14 cellular contexts compared by ENCODE assay signal in genomic region chr7:92119213-92119759, GRCh38. TPM values are rescaled to one million over a fixed set of nuclear protein-coding genes. Genes with fewer than 3 reads are reported as not detected.
"Had no signal": no experiment of that assay in that cellular context is flagged by ENCODE, and none has a peak within 500 bp of the region (broad histone marks: within the 10 kb centered on the region; RNA-seq: fewer than 3 reads in every experiment).

No MANE protein-coding gene starts in this region.

- H2AFZ ChIP-seq: parathyroid adenoma had no signal

- H3K27me3 ChIP-seq: gastrocnemius medialis, heart right ventricle had no signal

- FAIRE-seq: keratinocyte had no signal

- H3K27ac ChIP-seq: coronary artery, gastrocnemius medialis, heart right ventricle, parathyroid adenoma, skin epidermis had no signal

- H3K9ac ChIP-seq: parathyroid adenoma had no signal

- ATAC-seq: activated T-cell treated with anti-CD3 and anti-CD28 coated beads, Interleukin-2, amount 50 U/mL, for 4 hours; gastrocnemius medialis; heart right ventricle; left ventricle myocardium superior had no signal

- H3K4me1 ChIP-seq: gastrocnemius medialis, heart right ventricle, parathyroid adenoma had no signal

- H3K9me3 ChIP-seq: gastrocnemius medialis had no signal

- H3K4me3 ChIP-seq: coronary artery, gastrocnemius medialis, heart right ventricle, skin epidermis had no signal

- DNase-seq: activated CD4-positive, alpha-beta memory T cell treated with anti-CD3 and anti-CD28 coated beads for 36 hours; activated gamma-delta T cell; activated T-cell treated with anti-CD3 and anti-CD28 coated beads, Interleukin-2, amount 50 U/mL, for 4 hours; aorta; effector CD8-positive, alpha-beta T cell; gastrocnemius medialis; heart right ventricle; left ventricle myocardium superior; retina; T-helper 9 cell had no signal

RNA-seq across cellular contexts. Expression of gene LRRD1, which starts 59.7 kb away (rescaled TPM):
- total RNA-seq: activated CD4-positive, alpha-beta memory T cell treated with anti-CD3 and anti-CD28 coated beads for 36 hours; activated T-cell treated with anti-CD3 and anti-CD28 coated beads, Interleukin-2, amount 50 U/mL, for 4 hours; gastrocnemius medialis; left ventricle myocardium superior had no signal
- polyA plus RNA-seq: aorta, heart right ventricle had no signal
